Comparison of ENCODE assay signal across 10 cellular contexts in the genomic region with DNA sequence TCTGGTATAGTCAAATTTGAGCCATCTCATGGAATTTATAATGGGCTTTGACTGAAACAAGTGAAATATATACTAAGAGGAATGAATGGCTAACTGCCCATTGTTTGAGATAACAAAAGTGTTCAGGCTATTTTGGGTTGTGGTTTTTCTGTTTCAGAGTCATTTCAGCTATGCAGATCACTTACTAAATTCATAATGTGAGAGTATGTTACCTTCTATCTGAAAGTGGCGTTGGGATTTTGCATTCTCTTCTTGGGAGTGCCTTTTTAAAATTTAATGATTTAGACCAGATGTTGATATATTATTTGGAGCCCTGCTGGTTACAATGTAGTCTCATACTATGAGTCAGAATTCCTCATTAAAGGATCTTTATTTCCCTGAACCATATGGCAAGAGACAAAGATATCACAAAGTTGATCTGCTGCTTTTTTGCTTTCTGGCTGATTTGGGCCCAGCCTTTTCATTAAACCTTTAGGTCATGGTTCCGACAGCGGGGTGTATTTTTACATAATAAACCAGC. TPM values are rescaled to one million over a fixed set of nuclear protein-coding genes. Genes with fewer than 3 reads are reported as not detected.
DNase-seq lines count a peak whose midpoint lies in the region; ATAC-seq and TF ChIP-seq lines count a peak whose summit lies in the region.
"Had no signal": no experiment of that assay in that cellular context is flagged by ENCODE, and none has a peak within 500 bp of the region (broad histone marks: within the 10 kb centered on the region; RNA-seq: fewer than 3 reads in every experiment).

No MANE protein-coding gene starts in this region.

- peak; percentile 24 for DNase-seq in AG08396 (ENCODE audit: low spot score)
- DNase-seq in M059J (ENCODE audit: low read depth): peak; percentile 74
- no peak for DNase-seq in endothelial cell (ENCODE audit: low spot score)
- DNase-seq in SKM-1 (lab: John Stamatoyannopoulos, UW; ENCODE audit: unreplicated experiment): no peak
- no peak for DNase-seq in pons (ENCODE audit: low spot score)
- DNase-seq in activated CD8-positive, alpha-beta T cell treated with anti-CD3 and anti-CD28 coated beads for 36 hours: no peak
- no peak for DNase-seq in activated T-helper 2 cell treated with anti-CD3 and anti-CD28 coated beads, Interferon-gamma antibody, Interleukin-2, Interleukin-4, amounts not matched to agents 10 μg/mL and 5 μg/mL and 100 μg/mL, durations not matched to agents 14 hours and 24 hours and 36 hours (ENCODE audit: low spot score)
- DNase-seq: stimulated activated CD4-positive, alpha-beta T cell treated with anti-CD3 and anti-CD28 coated beads, Interleukin-4, amount 100 ng/mL, for 24 hours had no signal

- TF ChIP-seq CTCF in endothelial cell (IDR thresholded peaks at IDR 0.05; ENCODE audit: unreplicated experiment): no peak
- TF ChIP-seq CTCF in activated CD8-positive, alpha-beta T cell treated with anti-CD3 and anti-CD28 coated beads for 36 hours (IDR thresholded peaks at IDR 0.05): no peak

- H3K36me3 Mint-ChIP-seq in endothelial cell (ENCODE audit: low read depth, unreplicated experiment): no peaks in the 10 kb centered on the region
- no peaks in the 10 kb centered on the region for H3K36me3 Mint-ChIP-seq in activated CD8-positive, alpha-beta T cell treated with anti-CD3 and anti-CD28 coated beads for 36 hours (ENCODE audit: low read depth)
- peaks cover 15% of the 10 kb centered on the region for H3K36me3 Mint-ChIP-seq in activated T-helper 2 cell treated with anti-CD3 and anti-CD28 coated beads, Interferon-gamma antibody, Interleukin-2, Interleukin-4, amounts not matched to agents 10 μg/mL and 5 μg/mL and 100 μg/mL, durations not matched to agents 14 hours and 24 hours and 36 hours (ENCODE audit: low read depth)

- CTCF ChIA-PET in activated CD8-positive, alpha-beta T cell treated with anti-CD3 and anti-CD28 coated beads for 36 hours (lab: Charles Lee): interaction anchor here (0.9 kb wide), 1 partner anchor 73 kb away, joined by 3 read pairs; no protein-coding TSS in a partner anchor

- intact Hi-C loops in activated CD8-positive, alpha-beta T cell treated with anti-CD3 and anti-CD28 coated beads for 36 hours (cut with micrococcal nuclease): no loop called here
- intact Hi-C loops in activated T-helper 2 cell treated with anti-CD3 and anti-CD28 coated beads, Interferon-gamma antibody, Interleukin-2, Interleukin-4, amounts not matched to agents 10 μg/mL and 5 μg/mL and 100 μg/mL, durations not matched to agents 14 hours and 24 hours and 36 hours (cut with micrococcal nuclease): no loop called here

- no peak overlapping the region for H3K4me3 Mint-ChIP-seq in endothelial cell (ENCODE audit: unreplicated experiment)
- no peak overlapping the region for H3K4me3 Mint-ChIP-seq in activated CD8-positive, alpha-beta T cell treated with anti-CD3 and anti-CD28 coated beads for 36 hours
- H3K4me3 Mint-ChIP-seq in activated T-helper 2 cell treated with anti-CD3 and anti-CD28 coated beads, Interferon-gamma antibody, Interleukin-2, Interleukin-4, amounts not matched to agents 10 μg/mL and 5 μg/mL and 100 μg/mL, durations not matched to agents 14 hours and 24 hours and 36 hours (ENCODE audit: low read depth): no peak overlapping the region

- H3K4me1 Mint-ChIP-seq in endothelial cell (ENCODE audit: unreplicated experiment): peaks cover 33% of the 10 kb centered on the region
- peaks cover 30% of the 10 kb centered on the region for H3K4me1 Mint-ChIP-seq in activated CD8-positive, alpha-beta T cell treated with anti-CD3 and anti-CD28 coated beads for 36 hours (ENCODE audit: low read depth)
- peaks cover 41% of the 10 kb centered on the region for H3K4me1 Mint-ChIP-seq in activated T-helper 2 cell treated with anti-CD3 and anti-CD28 coated beads, Interferon-gamma antibody, Interleukin-2, Interleukin-4, amounts not matched to agents 10 μg/mL and 5 μg/mL and 100 μg/mL, durations not matched to agents 14 hours and 24 hours and 36 hours (ENCODE audit: low read depth)

- peak; percentile 40 for ATAC-seq in GM19468 (IDR thresholded peaks at IDR 0.05; ENCODE audit: extremely low read depth, unreplicated experiment)
- no peak for ATAC-seq in activated CD8-positive, alpha-beta T cell treated with anti-CD3 and anti-CD28 coated beads for 36 hours
- ATAC-seq: Right ventricle myocardium inferior had no signal

- H3K27ac Mint-ChIP-seq in endothelial cell (ENCODE audit: unreplicated experiment): peak overlapping the region; percentile 61
- no peak overlapping the region for H3K27ac Mint-ChIP-seq in activated CD8-positive, alpha-beta T cell treated with anti-CD3 and anti-CD28 coated beads for 36 hours
- no peak overlapping the region for H3K27ac Mint-ChIP-seq in activated T-helper 2 cell treated with anti-CD3 and anti-CD28 coated beads, Interferon-gamma antibody, Interleukin-2, Interleukin-4, amounts not matched to agents 10 μg/mL and 5 μg/mL and 100 μg/mL, durations not matched to agents 14 hours and 24 hours and 36 hours

- H3K9me3 Mint-ChIP-seq in endothelial cell (ENCODE audit: unreplicated experiment): no peaks in the 10 kb centered on the region
- H3K9me3 Mint-ChIP-seq in activated CD8-positive, alpha-beta T cell treated with anti-CD3 and anti-CD28 coated beads for 36 hours: no peaks in the 10 kb centered on the region
- no peaks in the 10 kb centered on the region for H3K9me3 Mint-ChIP-seq in activated T-helper 2 cell treated with anti-CD3 and anti-CD28 coated beads, Interferon-gamma antibody, Interleukin-2, Interleukin-4, amounts not matched to agents 10 μg/mL and 5 μg/mL and 100 μg/mL, durations not matched to agents 14 hours and 24 hours and 36 hours

- H3K27me3 Mint-ChIP-seq in endothelial cell (ENCODE audit: unreplicated experiment): no peaks in the 10 kb centered on the region
- H3K27me3 Mint-ChIP-seq in activated CD8-positive, alpha-beta T cell treated with anti-CD3 and anti-CD28 coated beads for 36 hours: no peaks in the 10 kb centered on the region
- no peaks in the 10 kb centered on the region for H3K27me3 Mint-ChIP-seq in activated T-helper 2 cell treated with anti-CD3 and anti-CD28 coated beads, Interferon-gamma antibody, Interleukin-2, Interleukin-4, amounts not matched to agents 10 μg/mL and 5 μg/mL and 100 μg/mL, durations not matched to agents 14 hours and 24 hours and 36 hours (ENCODE audit: low read depth)

- POLR2A ChIA-PET in activated CD8-positive, alpha-beta T cell treated with anti-CD3 and anti-CD28 coated beads for 36 hours (lab: Charles Lee): no interaction called here

RNA-seq across cellular contexts. Expression of gene VCL, which starts 10.4 kb away (rescaled TPM):
- total RNA-seq in M059J (2014; rRNA removed; shearing (Covaris generic)): 89.3 and 159 TPM in 2 replicates
- 200 TPM for total RNA-seq in endothelial cell (ENCODE audit: unreplicated experiment)
- total RNA-seq in activated CD8-positive, alpha-beta T cell treated with anti-CD3 and anti-CD28 coated beads for 36 hours: 10 to 100 TPM; 16.9 to 17.7 TPM
- 24.4 TPM in 2 replicates for total RNA-seq in activated T-helper 2 cell treated with anti-CD3 and anti-CD28 coated beads, Interferon-gamma antibody, Interleukin-2, Interleukin-4, amounts not matched to agents 10 μg/mL and 5 μg/mL and 100 μg/mL, durations not matched to agents 14 hours and 24 hours and 36 hours

Comparison
In these comparisons a context has a peak if more than half of its experiments do, and no peak if none do; other contexts are left out.
1. DNase-seq: peak in AG08396 (single experiment) and M059J (single experiment); none in endothelial cell (single experiment), SKM-1 (single experiment), pons (single experiment), activated CD8-positive, alpha-beta T cell treated with anti-CD3 and anti-CD28 coated beads for 36 hours (single experiment) and activated T-helper 2 cell treated with anti-CD3 and anti-CD28 coated beads, Interferon-gamma antibody, Interleukin-2, Interleukin-4, amounts not matched to agents 10 μg/mL and 5 μg/mL and 100 μg/mL, durations not matched to agents 14 hours and 24 hours and 36 hours (single experiment).